ENCODE assay signal across 1 cellular context in genomic region chr17:7846765-7847661, GRCh38.
A peak's percentile ranks its signal among the peaks of the same experiment; 100 is the strongest.
TF ChIP-seq lines count a peak whose summit lies in the region.

No MANE protein-coding gene starts in this region.

TF ChIP-seq in HepG2, 621 proteins besides CTCF, POLR2A, EP300 and RAD21:
- TF ChIP-seq RBFOX2 (IDR thresholded peaks at IDR 0.05; ENCODE audit: low read depth, low read length) (0 out of 2 replicates have a peak, but pooled peaks have one; percentile 37), ZIK1 (CRISPR knock-in tag; IDR thresholded peaks at IDR 0.05; ENCODE audit: borderline replicate concordance, low read depth) (no peak)
